ENCODE assay signal across 1 cellular context in the genomic region with DNA sequence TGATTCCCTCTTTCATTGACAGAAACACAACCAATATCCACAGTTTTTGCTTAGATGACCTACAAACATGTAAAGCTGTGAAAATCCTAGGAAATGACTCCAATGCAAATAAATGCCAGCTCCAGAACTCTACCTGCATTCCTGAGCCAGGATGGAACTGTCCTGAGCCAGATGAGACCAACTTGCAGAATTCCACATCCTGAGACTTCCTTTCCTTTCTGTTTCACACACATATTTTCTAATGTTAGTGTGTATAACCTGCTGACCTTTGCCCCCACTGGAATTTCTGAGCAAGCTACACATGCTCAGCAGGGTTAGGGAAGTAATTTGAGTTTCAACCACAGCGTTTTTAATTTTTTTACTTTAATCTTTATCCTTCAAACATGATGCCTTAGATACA.
TF ChIP-seq lines count a peak whose summit lies in the region.

No MANE protein-coding gene starts in this region.

TF ChIP-seq in HepG2, 621 proteins besides CTCF, POLR2A, EP300 and RAD21 (continued from another document):
- TF ChIP-seq, protein P1, sequence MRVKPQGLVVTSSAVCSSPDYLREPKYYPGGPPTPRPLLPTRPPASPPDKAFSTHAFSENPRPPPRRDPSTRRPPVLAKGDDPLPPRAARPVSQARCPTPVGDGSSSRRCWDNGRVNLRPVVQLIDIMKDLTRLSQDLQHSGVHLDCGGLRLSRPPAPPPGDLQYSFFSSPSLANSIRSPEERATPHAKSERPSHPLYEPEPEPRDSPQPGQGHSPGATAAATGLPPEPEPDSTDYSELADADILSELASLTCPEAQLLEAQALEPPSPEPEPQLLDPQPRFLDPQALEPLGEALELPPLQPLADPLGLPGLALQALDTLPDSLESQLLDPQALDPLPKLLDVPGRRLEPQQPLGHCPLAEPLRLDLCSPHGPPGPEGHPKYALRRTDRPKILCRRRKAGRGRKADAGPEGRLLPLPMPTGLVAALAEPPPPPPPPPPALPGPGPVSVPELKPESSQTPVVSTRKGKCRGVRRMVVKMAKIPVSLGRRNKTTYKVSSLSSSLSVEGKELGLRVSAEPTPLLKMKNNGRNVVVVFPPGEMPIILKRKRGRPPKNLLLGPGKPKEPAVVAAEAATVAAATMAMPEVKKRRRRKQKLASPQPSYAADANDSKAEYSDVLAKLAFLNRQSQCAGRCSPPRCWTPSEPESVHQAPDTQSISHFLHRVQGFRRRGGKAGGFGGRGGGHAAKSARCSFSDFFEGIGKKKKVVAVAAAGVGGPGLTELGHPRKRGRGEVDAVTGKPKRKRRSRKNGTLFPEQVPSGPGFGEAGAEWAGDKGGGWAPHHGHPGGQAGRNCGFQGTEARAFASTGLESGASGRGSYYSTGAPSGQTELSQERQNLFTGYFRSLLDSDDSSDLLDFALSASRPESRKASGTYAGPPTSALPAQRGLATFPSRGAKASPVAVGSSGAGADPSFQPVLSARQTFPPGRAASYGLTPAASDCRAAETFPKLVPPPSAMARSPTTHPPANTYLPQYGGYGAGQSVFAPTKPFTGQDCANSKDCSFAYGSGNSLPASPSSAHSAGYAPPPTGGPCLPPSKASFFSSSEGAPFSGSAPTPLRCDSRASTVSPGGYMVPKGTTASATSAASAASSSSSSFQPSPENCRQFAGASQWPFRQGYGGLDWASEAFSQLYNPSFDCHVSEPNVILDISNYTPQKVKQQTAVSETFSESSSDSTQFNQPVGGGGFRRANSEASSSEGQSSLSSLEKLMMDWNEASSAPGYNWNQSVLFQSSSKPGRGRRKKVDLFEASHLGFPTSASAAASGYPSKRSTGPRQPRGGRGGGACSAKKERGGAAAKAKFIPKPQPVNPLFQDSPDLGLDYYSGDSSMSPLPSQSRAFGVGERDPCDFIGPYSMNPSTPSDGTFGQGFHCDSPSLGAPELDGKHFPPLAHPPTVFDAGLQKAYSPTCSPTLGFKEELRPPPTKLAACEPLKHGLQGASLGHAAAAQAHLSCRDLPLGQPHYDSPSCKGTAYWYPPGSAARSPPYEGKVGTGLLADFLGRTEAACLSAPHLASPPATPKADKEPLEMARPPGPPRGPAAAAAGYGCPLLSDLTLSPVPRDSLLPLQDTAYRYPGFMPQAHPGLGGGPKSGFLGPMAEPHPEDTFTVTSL (CRISPR knock-in tag; IDR thresholded peaks at IDR 0.05; ENCODE audit: borderline replicate concordance): peak; percentile 60; the same call in 1 of the 2 replicates
- TF ChIP-seq ZNF562 (CRISPR knock-in tag; IDR thresholded peaks at IDR 0.05; ENCODE audit: borderline replicate concordance) (no peak), PTBP1 (IDR thresholded peaks at IDR 0.05; ENCODE audit: low read depth, low read length, poor library complexity, severe bottlenecking) (no peak), RXRB (CRISPR knock-in tag; IDR thresholded peaks at IDR 0.05; ENCODE audit: borderline replicate concordance) (peak; percentile 38; the same call in 1 of the 2 replicates), ZNF552 (CRISPR knock-in tag; IDR thresholded peaks at IDR 0.05; ENCODE audit: borderline replicate concordance) (no peak), BCL6 (CRISPR knock-in tag; IDR thresholded peaks at IDR 0.05) (peak; percentile 54; the same call in 1 of the 2 replicates), ASH2L (IDR thresholded peaks at IDR 0.05; ENCODE audit: insufficient read length, low read depth, low read length) (peak; percentile 40), MIXL1 (CRISPR knock-in tag; IDR thresholded peaks at IDR 0.05) (peak; percentile 63; the same call in 1 of the 2 replicates), ZNF333 (CRISPR knock-in tag; IDR thresholded peaks at IDR 0.05; ENCODE audit: borderline replicate concordance) (no peak), ZNF331 (CRISPR knock-in tag; IDR thresholded peaks at IDR 0.05) (peak; percentile 66; the same call in 1 of the 2 replicates), MAFF (IDR thresholded peaks at IDR 0.05; ENCODE audit: low read depth, low read length) (0 out of 2 replicates have a peak, but pooled peaks have one; percentile 27), SALL1 (CRISPR knock-in tag; IDR thresholded peaks at IDR 0.05) (peak; percentile 47; the same call in 1 of the 2 replicates), NFE2L2 (IDR thresholded peaks at IDR 0.05; ENCODE audit: low read length) (no peak)
